In genomic region chr20:53862136-53862397, GRCh38 we compare ENCODE assay signal across 7 cellular contexts.
DNase-seq lines count a peak whose midpoint lies in the region; ATAC-seq and TF ChIP-seq lines count a peak whose summit lies in the region.
"Not testable (repeated sequence)": the region's sequence is repeated elsewhere in the genome, so short reads cannot be mapped to it uniquely, and the experiment has no call there.

No MANE protein-coding gene starts in this region.

- intact Hi-C loops in Panc1 (cut with micrococcal nuclease; ENCODE audit: unreplicated experiment) = not testable (repeated sequence)

- not testable (repeated sequence) for H4K8ac ChIP-seq in trophoblast cell (ENCODE audit: low read depth, low read length)

- H3K9me3 Mint-ChIP-seq in memory B cell; stimulated activated naive CD8-positive, alpha-beta T cell treated with anti-CD3 and anti-CD28 coated beads, Interleukin-15, Interleukin-2, amounts not matched to agents 100 ng/mL and 50 ng/mL, for 24 hours: not testable (repeated sequence)

- peak overlapping the region; percentile 34 for H4K91ac ChIP-seq in trophoblast cell (ENCODE audit: low read depth, low read length)

- not testable (repeated sequence) for H2BK120ac ChIP-seq in trophoblast cell (ENCODE audit: insufficient read depth, low read length, poor library complexity)

- H3K36me3 Mint-ChIP-seq in T-helper 17 cell (ENCODE audit: low read depth); memory B cell; stimulated activated naive CD8-positive, alpha-beta T cell treated with anti-CD3 and anti-CD28 coated beads, Interleukin-15, Interleukin-2, amounts not matched to agents 100 ng/mL and 50 ng/mL, for 24 hours (ENCODE audit: low read depth): not testable (repeated sequence)

- H3K9ac ChIP-seq in BLaER1; trophoblast cell (ENCODE audit: low read length): not testable (repeated sequence)

- WGBS in trophoblast cell (ENCODE audit: extremely low coverage, insufficient coverage, insufficient read length) = no CpG with 5 or more reads among the region's 1 CpG

- H2AK5ac ChIP-seq in trophoblast cell (ENCODE audit: low read length) = not testable (repeated sequence)

- CTCF ChIA-PET in Panc1 (lab: Charles Lee) = not testable (repeated sequence)

- not testable (repeated sequence) for H3K18ac ChIP-seq in trophoblast cell (ENCODE audit: low read length)

- H3K4ac ChIP-seq in trophoblast cell (ENCODE audit: low read depth, low read length) = not testable (repeated sequence)

- H3K4me3 ChIP-seq in BLaER1; DOHH2 (ENCODE audit: low read length); Panc1 (ENCODE audit: low read depth in 2 of 2, low read length in 2 of 2); trophoblast cell (ENCODE audit: low read depth, low read length): not testable (repeated sequence)

- peaks cover 28% of the 10 kb centered on the region for H3K4me1 Mint-ChIP-seq in T-helper 17 cell
- peaks cover 22% of the 10 kb centered on the region for H3K4me1 Mint-ChIP-seq in memory B cell
- peaks cover 38% of the 10 kb centered on the region for H3K4me1 Mint-ChIP-seq in stimulated activated naive CD8-positive, alpha-beta T cell treated with anti-CD3 and anti-CD28 coated beads, Interleukin-15, Interleukin-2, amounts not matched to agents 100 ng/mL and 50 ng/mL, for 24 hours (ENCODE audit: low read depth)

- not testable (repeated sequence) for H2BK12ac ChIP-seq in trophoblast cell (ENCODE audit: low read length)

- not testable (repeated sequence) for H3K36me3 ChIP-seq in BLaER1; DOHH2 (ENCODE audit: control insufficient read depth, low read length); Panc1 (ENCODE audit: control insufficient read depth, insufficient read depth, low read length); trophoblast cell (ENCODE audit: control insufficient read depth in 1 of 2, insufficient read depth in 2 of 2, low read length in 2 of 2)

- H3K79me1 ChIP-seq in trophoblast cell (ENCODE audit: low read length) = peaks cover 10% of the 10 kb centered on the region

- in situ Hi-C loops in Panc1 (cut with HindIII; ENCODE audit: low pct_unique_long_range_greater_than_20kb, low sequenced_read_pairs) = not testable (repeated sequence)

- peaks cover 45% of the 10 kb centered on the region for H3K4me1 ChIP-seq in BLaER1
- peaks cover 41% of the 10 kb centered on the region for H3K4me1 ChIP-seq in DOHH2 (ENCODE audit: control insufficient read depth, low read length)
- H3K4me1 ChIP-seq in Panc1 (ENCODE audit: control insufficient read depth, insufficient read depth, low read length) = peaks cover 54% of the 10 kb centered on the region
- not testable (repeated sequence) for H3K4me1 ChIP-seq in trophoblast cell (ENCODE audit: control insufficient read depth in 1 of 2, insufficient read depth in 2 of 2, low read length in 2 of 2)

- not testable (repeated sequence) for H2BK5ac ChIP-seq in trophoblast cell (ENCODE audit: low read depth, low read length, poor library complexity)

- H3F3A ChIP-seq in DOHH2 (ENCODE audit: control insufficient read depth, insufficient read depth) = not testable (repeated sequence)

- ATAC-seq in Panc1; T-helper 17 cell; memory B cell (ENCODE audit: low read depth): not testable (repeated sequence)

- not testable (repeated sequence) for H3K27ac ChIP-seq in BLaER1; DOHH2 (ENCODE audit: low read depth, low read length); trophoblast cell (ENCODE audit: low read depth, low read length)
- H3K27ac ChIP-seq in Panc1 (ENCODE audit: low read length) = peak overlapping the region; percentile 98

- DNase-seq in Panc1 (ENCODE audit: low read depth, low spot score); T-helper 17 cell; memory B cell (ENCODE audit: low spot score in 2 of 2): not testable (repeated sequence)
- peak in 1 of 2 donors; percentile 71 for DNase-seq in trophoblast cell

- not testable (repeated sequence) for H3K27me3 Mint-ChIP-seq in T-helper 17 cell; memory B cell; stimulated activated naive CD8-positive, alpha-beta T cell treated with anti-CD3 and anti-CD28 coated beads, Interleukin-15, Interleukin-2, amounts not matched to agents 100 ng/mL and 50 ng/mL, for 24 hours

- not testable (repeated sequence) for H3K9me3 ChIP-seq in BLaER1; DOHH2 (ENCODE audit: control insufficient read depth, insufficient read depth, low read length); Panc1 (ENCODE audit: control insufficient read depth, insufficient read depth, low read depth, low read length); T-helper 17 cell (ENCODE audit: control insufficient read depth, low read length, poor library complexity, severe bottlenecking); trophoblast cell (ENCODE audit: insufficient read depth, low read depth, low read length)

- H3K4me2 ChIP-seq in BLaER1 (peak overlapping the region; percentile 54), DOHH2 (ENCODE audit: low read length) (peak overlapping the region; percentile 10)
- H3K4me2 ChIP-seq in trophoblast cell (ENCODE audit: low read length) = not testable (repeated sequence)

- POLR2A ChIA-PET in Panc1 (lab: Charles Lee) = not testable (repeated sequence)

- H3K27ac Mint-ChIP-seq in T-helper 17 cell = not testable (repeated sequence)
- peak overlapping the region; percentile 40 for H3K27ac Mint-ChIP-seq in memory B cell
- peak overlapping the region; percentile 29 for H3K27ac Mint-ChIP-seq in stimulated activated naive CD8-positive, alpha-beta T cell treated with anti-CD3 and anti-CD28 coated beads, Interleukin-15, Interleukin-2, amounts not matched to agents 100 ng/mL and 50 ng/mL, for 24 hours

- H3K4me3 Mint-ChIP-seq in T-helper 17 cell = peak overlapping the region; percentile 12
- not testable (repeated sequence) for H3K4me3 Mint-ChIP-seq in memory B cell; stimulated activated naive CD8-positive, alpha-beta T cell treated with anti-CD3 and anti-CD28 coated beads, Interleukin-15, Interleukin-2, amounts not matched to agents 100 ng/mL and 50 ng/mL, for 24 hours

- H3K9me2 ChIP-seq in DOHH2 (replicated peaks; ENCODE audit: control insufficient read depth, low read length) = not testable (repeated sequence)

- not testable (repeated sequence) for H3K23ac ChIP-seq in trophoblast cell (ENCODE audit: low read length)

- H3K14ac ChIP-seq in trophoblast cell (ENCODE audit: low read length) = not testable (repeated sequence)

- BruUV-seq in Panc1 (replicated peaks; lab: Mats Ljungman, UMichigan) = not testable (repeated sequence)

- H2AFZ ChIP-seq in trophoblast cell (ENCODE audit: insufficient read depth, low read length, poor library complexity) = not testable (repeated sequence)

- H4K12ac ChIP-seq in trophoblast cell (ENCODE audit: low read depth, low read length) = not testable (repeated sequence)

- H3K79me2 ChIP-seq in DOHH2 (ENCODE audit: control insufficient read depth, low read length) = peaks cover 15% of the 10 kb centered on the region; the same call in 1 of the 2 replicates
- not testable (repeated sequence) for H3K79me2 ChIP-seq in trophoblast cell (ENCODE audit: control insufficient read depth, insufficient read depth, low read length, poor library complexity)

- not testable (repeated sequence) for TF ChIP-seq CTCF in DOHH2 (IDR thresholded peaks at IDR 0.05; ENCODE audit: low read depth, low read length, poor library complexity, severe bottlenecking); Panc1 (IDR thresholded peaks at IDR 0.05)

- H4K20me1 ChIP-seq in BLaER1; DOHH2 (ENCODE audit: control insufficient read depth, insufficient read depth, low read depth, low read length): not testable (repeated sequence)

- H3K27me3 ChIP-seq in BLaER1; DOHH2 (ENCODE audit: control insufficient read depth, low read length); Panc1 (ENCODE audit: control insufficient read depth, insufficient read depth, low read length); trophoblast cell (ENCODE audit: insufficient read depth, low read length): not testable (repeated sequence)
